1 cellular context compared by ENCODE assay signal in the genomic region with DNA sequence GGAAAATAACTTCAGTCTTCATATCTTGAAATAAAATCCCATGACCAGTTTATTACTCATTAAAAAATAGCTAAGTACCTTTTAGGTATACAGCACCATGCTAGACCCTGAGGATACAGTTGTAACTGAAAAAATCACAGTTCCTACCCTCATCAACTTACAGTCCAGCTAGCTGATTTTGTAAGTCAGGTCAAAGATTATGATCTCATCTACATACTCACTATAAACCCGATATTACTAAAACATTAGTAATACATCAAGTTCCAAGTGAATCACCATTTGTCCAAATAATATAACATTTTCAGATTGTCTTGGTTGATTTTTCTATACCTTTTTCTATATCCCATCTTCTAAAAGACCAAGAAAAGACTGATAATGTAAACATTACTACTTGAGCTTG.
TF ChIP-seq lines count a peak whose summit lies in the region.

No MANE protein-coding gene starts in this region.

TF ChIP-seq in SK-N-SH treated with all-trans-retinoic acid at 6 μM for 48 hours, 23 proteins besides CTCF, POLR2A, EP300 and RAD21 (continued from another document):
- TF ChIP-seq, protein P1, sequence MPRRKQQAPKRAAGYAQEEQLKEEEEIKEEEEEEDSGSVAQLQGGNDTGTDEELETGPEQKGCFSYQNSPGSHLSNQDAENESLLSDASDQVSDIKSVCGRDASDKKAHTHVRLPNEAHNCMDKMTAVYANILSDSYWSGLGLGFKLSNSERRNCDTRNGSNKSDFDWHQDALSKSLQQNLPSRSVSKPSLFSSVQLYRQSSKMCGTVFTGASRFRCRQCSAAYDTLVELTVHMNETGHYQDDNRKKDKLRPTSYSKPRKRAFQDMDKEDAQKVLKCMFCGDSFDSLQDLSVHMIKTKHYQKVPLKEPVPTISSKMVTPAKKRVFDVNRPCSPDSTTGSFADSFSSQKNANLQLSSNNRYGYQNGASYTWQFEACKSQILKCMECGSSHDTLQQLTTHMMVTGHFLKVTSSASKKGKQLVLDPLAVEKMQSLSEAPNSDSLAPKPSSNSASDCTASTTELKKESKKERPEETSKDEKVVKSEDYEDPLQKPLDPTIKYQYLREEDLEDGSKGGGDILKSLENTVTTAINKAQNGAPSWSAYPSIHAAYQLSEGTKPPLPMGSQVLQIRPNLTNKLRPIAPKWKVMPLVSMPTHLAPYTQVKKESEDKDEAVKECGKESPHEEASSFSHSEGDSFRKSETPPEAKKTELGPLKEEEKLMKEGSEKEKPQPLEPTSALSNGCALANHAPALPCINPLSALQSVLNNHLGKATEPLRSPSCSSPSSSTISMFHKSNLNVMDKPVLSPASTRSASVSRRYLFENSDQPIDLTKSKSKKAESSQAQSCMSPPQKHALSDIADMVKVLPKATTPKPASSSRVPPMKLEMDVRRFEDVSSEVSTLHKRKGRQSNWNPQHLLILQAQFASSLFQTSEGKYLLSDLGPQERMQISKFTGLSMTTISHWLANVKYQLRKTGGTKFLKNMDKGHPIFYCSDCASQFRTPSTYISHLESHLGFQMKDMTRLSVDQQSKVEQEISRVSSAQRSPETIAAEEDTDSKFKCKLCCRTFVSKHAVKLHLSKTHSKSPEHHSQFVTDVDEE (CRISPR knock-in tag; IDR thresholded peaks at IDR 0.05), result no peak
- TF ChIP-seq OSR1 (CRISPR knock-in tag; IDR thresholded peaks at IDR 0.05), result no peak
- no peak for TF ChIP-seq ZC3H10 (CRISPR knock-in tag; IDR thresholded peaks at IDR 0.05)
